In the genomic region with DNA sequence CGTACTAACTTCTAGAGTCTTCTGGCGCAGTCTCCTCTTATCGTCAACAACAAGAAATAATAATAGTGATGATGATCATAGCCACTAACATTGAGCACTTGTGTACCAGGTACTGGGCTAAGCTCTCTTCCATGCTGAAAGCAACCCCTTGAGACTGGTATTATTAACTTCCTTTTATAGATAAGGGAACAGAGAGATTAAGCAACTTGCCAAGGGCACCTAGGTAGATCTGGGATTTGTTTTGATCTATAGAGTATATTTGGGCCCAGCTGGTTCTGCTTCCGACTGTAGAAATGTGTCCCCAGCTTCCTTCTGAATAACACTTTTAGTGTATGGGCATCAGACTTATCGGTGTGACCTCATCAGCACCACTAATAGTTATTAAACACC, we compare ENCODE assay signal across 10 cellular contexts. TPM values are rescaled to one million over a fixed set of nuclear protein-coding genes. Genes with fewer than 3 reads are reported as not detected.
DNase-seq lines count a peak whose midpoint lies in the region; ATAC-seq, FAIRE-seq and TF ChIP-seq lines count a peak whose summit lies in the region.
"Had no signal": no experiment of that assay in that cellular context is flagged by ENCODE, and none has a peak within 500 bp of the region (broad histone marks: within the 10 kb centered on the region; RNA-seq: fewer than 3 reads in every experiment).

No MANE protein-coding gene starts in this region.

- no peaks in the 10 kb centered on the region for H3K9me3 ChIP-seq in heart right ventricle
- no peaks in the 10 kb centered on the region for H3K9me3 ChIP-seq in astrocyte (ENCODE audit: insufficient read depth, low read depth, low read length)
- H3K9me3 ChIP-seq in mucosa of rectum (ENCODE audit: control insufficient read depth in 2 of 2, low read length in 2 of 2), result no peaks in the 10 kb centered on the region
- H3K9me3 ChIP-seq in upper lobe of right lung, result no peaks in the 10 kb centered on the region

- no peak for DNase-seq in heart right ventricle
- DNase-seq in Right ventricle myocardium inferior (ENCODE audit: missing footprints), result no peak
- DNase-seq in astrocyte (ENCODE audit: low read depth), result no peak
- DNase-seq in upper lobe of right lung, result no peak
- DNase-seq: foreskin melanocyte; stimulated activated CD4-positive, alpha-beta T cell treated with anti-CD3 and anti-CD28 coated beads, Interleukin-4, amount 100 ng/mL, for 4 hours had no signal

- no peaks in the 10 kb centered on the region for H3K9me3 Mint-ChIP-seq in astrocyte (ENCODE audit: unreplicated experiment)

- H3K4me3 Mint-ChIP-seq in astrocyte (ENCODE audit: unreplicated experiment), result peak overlapping the region; percentile 83

- intact Hi-C loops in heart right ventricle (cut with DNase I), result no loop called here
- intact Hi-C loops in Right ventricle myocardium inferior (cut with DNase I), result no loop called here
- intact Hi-C loops in upper lobe of right lung (cut with DNase I), result no loop called here

- H3K27ac Mint-ChIP-seq in astrocyte (ENCODE audit: unreplicated experiment), result peak overlapping the region; percentile 35

- H3K27ac ChIP-seq in heart right ventricle, result peak overlapping the region in 8 of 10 donors; percentile 82 to 95 (median 91)
- H3K27ac ChIP-seq in astrocyte (ENCODE audit: low read depth, low read length), result no peak overlapping the region
- H3K27ac ChIP-seq in mucosa of rectum (ENCODE audit: low read depth in 2 of 2, low read length in 2 of 2), result peak overlapping the region; percentile 86
- H3K27ac ChIP-seq in upper lobe of right lung, result peak overlapping the region; percentile 87

- H3K36me3 ChIP-seq in heart right ventricle (no peaks in the 10 kb centered on the region), astrocyte (ENCODE audit: insufficient read depth, low read length) (no peaks in the 10 kb centered on the region), mucosa of rectum (ENCODE audit: control insufficient read depth in 2 of 2, insufficient read depth in 2 of 2, low read length in 2 of 2) (no peaks in the 10 kb centered on the region), upper lobe of right lung (no peaks in the 10 kb centered on the region)

- ATAC-seq in heart right ventricle (no peak), Right ventricle myocardium inferior (no peak), upper lobe of right lung (no peak), HG03175 (IDR thresholded peaks at IDR 0.05; ENCODE audit: unreplicated experiment) (no peak), HG03108 (IDR thresholded peaks at IDR 0.05; ENCODE audit: unreplicated experiment) (no peak), HG03097 (IDR thresholded peaks at IDR 0.05; ENCODE audit: low FRiP score, unreplicated experiment) (no peak)

- no peak for FAIRE-seq in astrocyte (lab: Jason Lieb, UNC)

- H3K27me3 ChIP-seq in heart right ventricle, result no peaks in the 10 kb centered on the region
- H3K27me3 ChIP-seq in astrocyte (ENCODE audit: insufficient read depth, low read length), result peaks cover 8% of the 10 kb centered on the region
- no peaks in the 10 kb centered on the region for H3K27me3 ChIP-seq in mucosa of rectum (ENCODE audit: control insufficient read depth in 2 of 2, insufficient read depth in 2 of 2, low read length in 2 of 2)
- H3K27me3 ChIP-seq in upper lobe of right lung, result no peaks in the 10 kb centered on the region

- H3K4me1 ChIP-seq in heart right ventricle, result peaks cover 2 to 51% (median 30%) of the 10 kb centered on the region in 9 donors
- H3K4me1 ChIP-seq in astrocyte (ENCODE audit: insufficient read depth, low read length), result peaks cover 19% of the 10 kb centered on the region
- peaks cover 36 to 60% of the 10 kb centered on the region in 2 donors for H3K4me1 ChIP-seq in mucosa of rectum (ENCODE audit: control insufficient read depth in 2 of 2, insufficient read depth in 2 of 2, low read length in 2 of 2)
- H3K4me1 ChIP-seq in upper lobe of right lung, result peaks cover 33% of the 10 kb centered on the region

- H3K9ac ChIP-seq in astrocyte (ENCODE audit: low read length), result no peak overlapping the region
- H3K9ac ChIP-seq in mucosa of rectum (ENCODE audit: low read depth in 1 of 2, low read length in 2 of 2), result peak overlapping the region; percentile 34 to 78

- peak overlapping the region in 4 of 10 donors; percentile 54 to 69 (median 61) for H3K4me3 ChIP-seq in heart right ventricle
- H3K4me3 ChIP-seq in astrocyte (ENCODE audit: insufficient read depth, low read depth, low read length), result no peak overlapping the region
- H3K4me3 ChIP-seq in mucosa of rectum (ENCODE audit: low read length in 2 of 2), result peak overlapping the region; percentile 80 to 86
- H3K4me3 ChIP-seq in upper lobe of right lung, result peak overlapping the region; percentile 67

- H3K4me2 ChIP-seq in astrocyte (ENCODE audit: low read length), result peak overlapping the region; percentile 96

- H2AFZ ChIP-seq in astrocyte (ENCODE audit: low read depth, low read length), result no peak overlapping the region

- no peaks in the 10 kb centered on the region for H3K36me3 Mint-ChIP-seq in astrocyte (ENCODE audit: low read depth, unreplicated experiment)

- TF ChIP-seq CTCF in heart right ventricle (IDR thresholded peaks at IDR 0.05) (no peak), astrocyte (IDR thresholded peaks at IDR 0.05; ENCODE audit: insufficient read depth, low read depth, low read length) (no peak), upper lobe of right lung (IDR thresholded peaks at IDR 0.05) (no peak)

- H4K20me1 ChIP-seq in astrocyte (ENCODE audit: insufficient read depth, low read length), result peaks cover 15% of the 10 kb centered on the region

- H3K27me3 Mint-ChIP-seq in astrocyte (ENCODE audit: low read depth, unreplicated experiment), result no peaks in the 10 kb centered on the region

- H3K79me2 ChIP-seq in astrocyte (ENCODE audit: insufficient read depth, low read length), result no peaks in the 10 kb centered on the region

- H3K4me1 Mint-ChIP-seq in astrocyte (ENCODE audit: low read depth, unreplicated experiment), result peaks cover 55% of the 10 kb centered on the region

- 60 to 68% methylated on average over 5 of the region's 5 CpGs for WGBS in heart right ventricle, 2 donors

RNA-seq across cellular contexts. Expression of a gene that starts 1.1 kb away (rescaled TPM):
- total RNA-seq in heart right ventricle (10 to 100 TPM; 22.1 to 58.4 (median 32.2) TPM), Right ventricle myocardium inferior (49.4 TPM), astrocyte (24.2 and 31.9 TPM in 2 replicates), upper lobe of right lung (52.8 TPM)
- 10 to 100 TPM; 37.1 to 39.2 TPM for polyA plus RNA-seq in heart right ventricle

RNA-seq across cellular contexts. Expression of a gene that starts 1.3 kb away (rescaled TPM):
- total RNA-seq in heart right ventricle, result under 1 TPM in 9 of 10 donors, not detected in 1; 0.16 to 0.45 (median 0.28) TPM
- polyA plus RNA-seq in heart right ventricle, result 1 to 10 TPM in 1 of 2 donors, under 1 TPM in 1; 0.30 to 1.1 TPM
- total RNA-seq in Right ventricle myocardium inferior, result 0.41 TPM
- total RNA-seq in astrocyte, result 1.4 and 2.2 TPM in 2 replicates
- 0.67 TPM for total RNA-seq in upper lobe of right lung

RNA-seq across cellular contexts. Expression of a gene that starts 29.5 kb away (rescaled TPM):
- total RNA-seq in heart right ventricle (10 to 100 TPM; 14.2 to 24.4 (median 17.5) TPM), Right ventricle myocardium inferior (25.5 TPM), astrocyte (99.9 and 129 TPM in 2 replicates), upper lobe of right lung (39.2 TPM)
- 10 to 100 TPM; 21.1 to 25.2 TPM for polyA plus RNA-seq in heart right ventricle

RNA-seq across cellular contexts. Expression of a gene that starts 42.0 kb away (rescaled TPM):
- total RNA-seq in heart right ventricle (not detected), Right ventricle myocardium inferior (not detected), astrocyte (not detected in 2 replicates), upper lobe of right lung (not detected)
- not detected for polyA plus RNA-seq in heart right ventricle

RNA-seq across cellular contexts. Expression of a gene that starts 56.3 kb away (rescaled TPM):
- total RNA-seq in heart right ventricle (not detected), Right ventricle myocardium inferior (not detected), astrocyte (not detected in 2 replicates), upper lobe of right lung (not detected)
- polyA plus RNA-seq in heart right ventricle, result not detected
